Comparison of ENCODE assay signal across 9 cellular contexts in genomic region chr12:15527201-15527782, GRCh38.
DNase-seq lines count a peak whose midpoint lies in the region; ATAC-seq and TF ChIP-seq lines count a peak whose summit lies in the region.
"Had no signal": no experiment of that assay in that cellular context is flagged by ENCODE, and none has a peak within 500 bp of the region (broad histone marks: within the 10 kb centered on the region; RNA-seq: fewer than 3 reads in every experiment).

No MANE protein-coding gene starts in this region.

- WGBS in heart left ventricle, 4 donors = 54 to 65% (median 62%) methylated on average over 5 of the region's 5 CpGs

- H3K27ac ChIP-seq in heart left ventricle = no peak overlapping the region

- H3K4me1 Mint-ChIP-seq in activated CD4-positive, alpha-beta T cell treated with anti-CD3 and anti-CD28 coated beads, Interleukin-2, amount 10 ng/mL, durations not matched to agents 7 days and 5 days = peaks cover 3% of the 10 kb centered on the region
- H3K4me1 Mint-ChIP-seq in type B pancreatic cell (ENCODE audit: unreplicated experiment) = no peaks in the 10 kb centered on the region

- H3K9me3 ChIP-seq in heart left ventricle = peaks cover 0 to 14% (median 2%) of the 10 kb centered on the region in 12 donors

- H3K4me3 ChIP-seq in heart left ventricle = no peak overlapping the region

- peak; percentile 35 for DNase-seq in activated CD4-positive, alpha-beta T cell treated with anti-CD3 and anti-CD28 coated beads for 48 hours
- DNase-seq in activated CD4-positive, alpha-beta T cell treated with anti-CD3 and anti-CD28 coated beads, Interleukin-2, amount 10 ng/mL, durations not matched to agents 7 days and 5 days = no peak
- DNase-seq in RPMI7951 (ENCODE audit: low read depth) (peak; percentile 46), heart left ventricle (peak in 3 of 5 donors; percentile 15 to 52 (median 30)), type B pancreatic cell (ENCODE audit: extremely low spot score, unreplicated experiment) (no peak), SK-N-DZ (ENCODE audit: low spot score) (no peak)
- no peak for DNase-seq in stimulated activated CD4-positive, alpha-beta T cell treated with anti-CD3 and anti-CD28 coated beads, Interleukin-4, amount 100 ng/mL, for 24 hours
- DNase-seq: effector CD8-positive, alpha-beta T cell had no signal

- CTCF ChIA-PET in activated CD4-positive, alpha-beta T cell treated with anti-CD3 and anti-CD28 coated beads, Interleukin-2, amount 10 ng/mL, durations not matched to agents 7 days and 5 days (lab: Charles Lee) = interaction anchor here (0.5 to 1.3 kb wide), 3 partner anchors 57 to 1329 kb away, joined by 3 to 7 read pairs (median 3); no protein-coding TSS in a partner anchor

- H3K36me3 Mint-ChIP-seq in activated CD4-positive, alpha-beta T cell treated with anti-CD3 and anti-CD28 coated beads, Interleukin-2, amount 10 ng/mL, durations not matched to agents 7 days and 5 days (ENCODE audit: low read depth) = no peaks in the 10 kb centered on the region
- H3K36me3 Mint-ChIP-seq in type B pancreatic cell = peaks cover 32% of the 10 kb centered on the region

- peaks cover 19% of the 10 kb centered on the region for H3K27me3 Mint-ChIP-seq in activated CD4-positive, alpha-beta T cell treated with anti-CD3 and anti-CD28 coated beads, Interleukin-2, amount 10 ng/mL, durations not matched to agents 7 days and 5 days
- H3K27me3 Mint-ChIP-seq in type B pancreatic cell = peaks cover 5% of the 10 kb centered on the region

- H3K27ac Mint-ChIP-seq in activated CD4-positive, alpha-beta T cell treated with anti-CD3 and anti-CD28 coated beads, Interleukin-2, amount 10 ng/mL, durations not matched to agents 7 days and 5 days = no peak overlapping the region
- no peak overlapping the region for H3K27ac Mint-ChIP-seq in type B pancreatic cell

- peaks cover 4% of the 10 kb centered on the region for H3K9me3 Mint-ChIP-seq in activated CD4-positive, alpha-beta T cell treated with anti-CD3 and anti-CD28 coated beads, Interleukin-2, amount 10 ng/mL, durations not matched to agents 7 days and 5 days
- H3K9me3 Mint-ChIP-seq in type B pancreatic cell = peaks cover 5% of the 10 kb centered on the region

- H3K4me1 ChIP-seq in heart left ventricle = no peaks in the 10 kb centered on the region

- peaks cover 0 to 29% (median 5%) of the 10 kb centered on the region in 9 donors for H3K27me3 ChIP-seq in heart left ventricle

- intact Hi-C loops in heart left ventricle (cut with DNase I) = loop anchor here in 1 of 10 donors (10.0 kb wide), 1 partner anchor 802 kb away; no protein-coding TSS in a partner anchor

- POLR2A ChIA-PET in activated CD4-positive, alpha-beta T cell treated with anti-CD3 and anti-CD28 coated beads, Interleukin-2, amount 10 ng/mL, durations not matched to agents 7 days and 5 days (lab: Charles Lee) = no interaction called here

- H3K4me3 Mint-ChIP-seq in activated CD4-positive, alpha-beta T cell treated with anti-CD3 and anti-CD28 coated beads, Interleukin-2, amount 10 ng/mL, durations not matched to agents 7 days and 5 days = no peak overlapping the region
- no peak overlapping the region for H3K4me3 Mint-ChIP-seq in type B pancreatic cell

- TF ChIP-seq POLR2A in heart left ventricle (IDR thresholded peaks at IDR 0.05) = no peak

- ATAC-seq in heart left ventricle (peak in 2 of 4 donors; percentile 24 to 37), HG02798 (IDR thresholded peaks at IDR 0.05; ENCODE audit: poor library complexity, unreplicated experiment) (no peak)

- TF ChIP-seq CTCF in heart left ventricle (IDR thresholded peaks at IDR 0.05) (no peak), type B pancreatic cell (conservative IDR thresholded peaks at IDR 0.05) (peak; percentile 41)

- no peaks in the 10 kb centered on the region for H3K36me3 ChIP-seq in heart left ventricle

Comparison
In these comparisons a context has a peak if more than half of its experiments do, and no peak if none do; other contexts are left out.
1. DNase-seq: peak in activated CD4-positive, alpha-beta T cell treated with anti-CD3 and anti-CD28 coated beads for 48 hours (single experiment), RPMI7951 (single experiment) and heart left ventricle (3 of 5); none in activated CD4-positive, alpha-beta T cell treated with anti-CD3 and anti-CD28 coated beads, Interleukin-2, amount 10 ng/mL, durations not matched to agents 7 days and 5 days (single experiment), type B pancreatic cell (single experiment), stimulated activated CD4-positive, alpha-beta T cell treated with anti-CD3 and anti-CD28 coated beads, Interleukin-4, amount 100 ng/mL, for 24 hours (single experiment) and SK-N-DZ (single experiment).